In genomic region chr17:59779521-59779920, GRCh38 we compare ENCODE assay signal across 15 cellular contexts.
DNase-seq lines count a peak whose midpoint lies in the region; ATAC-seq and TF ChIP-seq lines count a peak whose summit lies in the region.
"Had no signal": no experiment of that assay in that cellular context is flagged by ENCODE, and none has a peak within 500 bp of the region (broad histone marks: within the 10 kb centered on the region; RNA-seq: fewer than 3 reads in every experiment).

No MANE protein-coding gene starts in this region.

- TF ChIP-seq CTCF in neutrophil (IDR thresholded peaks at IDR 0.05), result no peak

- peak; percentile 16 to 19 for ATAC-seq in activated CD4-positive, CD25-positive, alpha-beta regulatory T cell treated with anti-CD3 and anti-CD28 coated beads, Interleukin-2, amount 50 U/mL, for 24 hours
- no peak for ATAC-seq in HG03521 (IDR thresholded peaks at IDR 0.05; ENCODE audit: unreplicated experiment)
- ATAC-seq: gastroesophageal sphincter, pancreas had no signal

- H3K4me3 ChIP-seq in neutrophil (ENCODE audit: low read depth in 1 of 2, low read length in 1 of 2), result no peak overlapping the region
- H3K4me3 ChIP-seq: gastroesophageal sphincter, pancreas had no signal

- H3K9me3 ChIP-seq in neutrophil, result no peaks in the 10 kb centered on the region
- H3K9me3 ChIP-seq: gastroesophageal sphincter, pancreas had no signal

- H3K36me3 ChIP-seq in neutrophil, result peaks cover 84% of the 10 kb centered on the region

- H3K4me3 Mint-ChIP-seq in IgD-negative memory B cell, result no peak overlapping the region

- peaks cover 9 to 14% of the 10 kb centered on the region in 2 experiments for H3K4me1 ChIP-seq in neutrophil (ENCODE audit: control insufficient read depth in 1 of 2, insufficient read depth in 1 of 2, low read depth in 1 of 2, low read length in 1 of 2)

- peak overlapping the region; percentile 48 for H3K27ac ChIP-seq in neutrophil
- H3K27ac ChIP-seq: gastroesophageal sphincter, pancreas had no signal

- no peaks in the 10 kb centered on the region for H3K27me3 ChIP-seq in neutrophil
- H3K27me3 ChIP-seq: gastroesophageal sphincter, pancreas had no signal

- peak overlapping the region in 2 of 3 donors; percentile 66 to 76 for H3K27ac Mint-ChIP-seq in IgD-negative memory B cell

- no peak for DNase-seq in activated CD4-positive, CD25-positive, alpha-beta regulatory T cell (lab: John Stamatoyannopoulos, UW)
- DNase-seq in amniotic epithelial cell (ENCODE audit: low read depth), result peak; percentile 52
- no peak for DNase-seq in NCI-H1417 treated with DMSO at 0.1 percent for 48 hours (lab: John Stamatoyannopoulos, UW)
- no peak for DNase-seq in DMS153 (lab: John Stamatoyannopoulos, UW)
- DNase-seq: amniotic stem cell, GDM1, midbrain, NCI-H1694, NCI-H446, pancreas had no signal

- no peaks in the 10 kb centered on the region for H3K27me3 Mint-ChIP-seq in IgD-negative memory B cell

- peaks cover 22% of the 10 kb centered on the region for H3K36me3 Mint-ChIP-seq in IgD-negative memory B cell

- peaks cover 14 to 18% (median 16%) of the 10 kb centered on the region in 3 donors for H3K4me1 Mint-ChIP-seq in IgD-negative memory B cell

- peaks cover 0 to 6% (median 4%) of the 10 kb centered on the region in 3 donors for H3K9me3 Mint-ChIP-seq in IgD-negative memory B cell
